9 cellular contexts compared by ENCODE assay signal in genomic region chr14:64706552-64707193, GRCh38. TPM values are rescaled to one million over a fixed set of nuclear protein-coding genes. Genes with fewer than 3 reads are reported as not detected.
DNase-seq lines count a peak whose midpoint lies in the region; ATAC-seq and TF ChIP-seq lines count a peak whose summit lies in the region.
"Had no signal": no experiment of that assay in that cellular context is flagged by ENCODE, and none has a peak within 500 bp of the region (broad histone marks: within the 10 kb centered on the region; RNA-seq: fewer than 3 reads in every experiment).

No MANE protein-coding gene starts in this region.

- H3K27me3 ChIP-seq in GM23338 (ENCODE audit: insufficient read depth) = peaks cover 5% of the 10 kb centered on the region; the same call in 1 of the 2 replicates
- no peaks in the 10 kb centered on the region for H3K27me3 ChIP-seq in rectal smooth muscle tissue (ENCODE audit: control insufficient read depth, insufficient read depth, low read length)

- TF ChIP-seq CTCF in GM23338 (conservative IDR thresholded peaks at IDR 0.05; ENCODE audit: low read depth in 2 of 2) (no peak), brain (conservative IDR thresholded peaks at IDR 0.05) (no peak)

- H2AFZ ChIP-seq in GM23338 = no peak overlapping the region

- ATAC-seq in GM23338 = peak; percentile 5
- no peak for ATAC-seq in stimulated activated naive CD8-positive, alpha-beta T cell treated with anti-CD3 and anti-CD28 coated beads, Interleukin-15, Interleukin-2, amounts not matched to agents 100 U/mL and 50 U/mL, for 24 hours

- peaks cover 30% of the 10 kb centered on the region for H3K36me3 Mint-ChIP-seq in GM23338 (ENCODE audit: low read depth)
- peaks cover 29% of the 10 kb centered on the region for H3K36me3 Mint-ChIP-seq in brain

- in situ Hi-C loops in ACHN (cut with HindIII; ENCODE audit: low pct_ligation_motif_present, low pct_unique_long_range_greater_than_20kb, low sequenced_read_pairs) = no loop called here

- peaks cover 27% of the 10 kb centered on the region for H4K20me1 ChIP-seq in GM23338 (replicated peaks; ENCODE audit: insufficient read depth)

- H3K4me3 ChIP-seq in GM23338 = peak overlapping the region; percentile 86
- peak overlapping the region; percentile 35 for H3K4me3 ChIP-seq in rectal smooth muscle tissue (ENCODE audit: low read length)

- H3K9me2 ChIP-seq in GM23338 (ENCODE audit: insufficient read depth) = no peaks in the 10 kb centered on the region

- H3K4me3 Mint-ChIP-seq in GM23338 (peak overlapping the region; percentile 81), brain (peak overlapping the region; percentile 46 to 92 (median 73))

- DNase-seq in GM23338 (ENCODE audit: low spot score) (peak; percentile 65), iPS-NIHi11 (ENCODE audit: low spot score) (peak; percentile 63), ACHN (no peak), middle frontal gyrus (ENCODE audit: extremely low spot score, low spot score) (no peak)
- DNase-seq in stimulated activated naive CD8-positive, alpha-beta T cell treated with anti-CD3 and anti-CD28 coated beads, Interleukin-15, Interleukin-2, amounts not matched to agents 100 U/mL and 50 U/mL, for 24 hours = no peak
- DNase-seq in activated effector memory CD4-positive, alpha-beta T cell treated with anti-CD3 and anti-CD28 coated beads, Interleukin-2, amount 50 U/mL, for 16 hours = no peak
- DNase-seq: GDM1 had no signal

- H3K27ac ChIP-seq in GM23338 (ENCODE audit: low read depth) (peak overlapping the region; percentile 37; the same call in 1 of the 2 replicates), rectal smooth muscle tissue (ENCODE audit: low read depth, low read length) (peak overlapping the region; percentile 91)

- no peak overlapping the region for H3K9ac ChIP-seq in rectal smooth muscle tissue (ENCODE audit: low read length)

- H3K4me1 Mint-ChIP-seq in GM23338 (peaks cover 71% of the 10 kb centered on the region), brain (peaks cover 67% of the 10 kb centered on the region)

- H3K79me2 ChIP-seq in GM23338 (replicated peaks; ENCODE audit: insufficient read depth) = peaks cover 69% of the 10 kb centered on the region

- peak overlapping the region; percentile 95 for H3K4me2 ChIP-seq in GM23338

- H3F3A ChIP-seq in GM23338 (replicated peaks; ENCODE audit: low read depth) = peaks cover 20% of the 10 kb centered on the region; the same call in 1 of the 2 replicates

- H3K36me3 ChIP-seq in GM23338 (ENCODE audit: insufficient read depth) = no peaks in the 10 kb centered on the region
- no peaks in the 10 kb centered on the region for H3K36me3 ChIP-seq in rectal smooth muscle tissue (ENCODE audit: control insufficient read depth, insufficient read depth, low read length)

- H3K4me1 ChIP-seq in GM23338 (ENCODE audit: insufficient read depth) (peaks cover 56% of the 10 kb centered on the region), rectal smooth muscle tissue (ENCODE audit: control insufficient read depth, insufficient read depth, low read length) (peaks cover 43% of the 10 kb centered on the region)

- H3K27ac Mint-ChIP-seq in GM23338 = no peak overlapping the region
- H3K27ac Mint-ChIP-seq in brain = peak overlapping the region in 2 of 5 experiments; percentile 59 to 83

- 0 out of 3 replicates have a peak, but pooled peaks cover under 1% of the 10 kb centered on the region for H3K9me3 Mint-ChIP-seq in GM23338
- peaks cover 0 to 8% (median 5%) of the 10 kb centered on the region in 5 experiments for H3K9me3 Mint-ChIP-seq in brain

- peaks cover 15% of the 10 kb centered on the region for H3K27me3 Mint-ChIP-seq in GM23338 (ENCODE audit: insufficient read depth, low read depth, poor library complexity)
- peaks cover 12% of the 10 kb centered on the region for H3K27me3 Mint-ChIP-seq in brain

TF ChIP-seq in GM23338, 12 proteins besides CTCF, POLR2A, EP300 and RAD21 (continues in another document):
- TF ChIP-seq ETS1 (IDR thresholded peaks at IDR 0.05) (no peak), POLR2AphosphoS5 (IDR thresholded peaks at IDR 0.05; ENCODE audit: low read depth) (no peak), JUNB (IDR thresholded peaks at IDR 0.05; ENCODE audit: unreplicated experiment) (no peak), STAT1 (IDR thresholded peaks at IDR 0.05; ENCODE audit: unreplicated experiment) (no peak), ZNF462 (CRISPR knock-in tag; IDR thresholded peaks at IDR 0.05) (no peak), EZH2 (IDR thresholded peaks at IDR 0.05; ENCODE audit: low read depth, unreplicated experiment) (no peak)

RNA-seq across cellular contexts. Expression of gene PLEKHG3, which starts 2.4 kb away (rescaled TPM):
- total RNA-seq in GM23338 (2014; rRNA removed; shearing (Covaris generic)) = 83.1 and 83.9 TPM in 2 replicates
- 23.0 and 30.8 TPM in 2 replicates for polyA plus RNA-seq in GM23338 (2016; fragmentation: Nextera tagmentation; extraction: Ambion mirVana)
- polyA plus RNA-seq in brain (ENCODE audit: insufficient read depth, low read depth, low replicate concordance) = 50.7 TPM

Comparison
In these comparisons a context has a peak if more than half of its experiments do, and no peak if none do; other contexts are left out.
1. DNase-seq: peak in GM23338 (single experiment) and iPS-NIHi11 (single experiment); none in ACHN (single experiment), middle frontal gyrus (single experiment), stimulated activated naive CD8-positive, alpha-beta T cell treated with anti-CD3 and anti-CD28 coated beads, Interleukin-15, Interleukin-2, amounts not matched to agents 100 U/mL and 50 U/mL, for 24 hours (single experiment) and activated effector memory CD4-positive, alpha-beta T cell treated with anti-CD3 and anti-CD28 coated beads, Interleukin-2, amount 50 U/mL, for 16 hours (single experiment).